ENCODE assay signal across 22 cellular contexts in the genomic region with DNA sequence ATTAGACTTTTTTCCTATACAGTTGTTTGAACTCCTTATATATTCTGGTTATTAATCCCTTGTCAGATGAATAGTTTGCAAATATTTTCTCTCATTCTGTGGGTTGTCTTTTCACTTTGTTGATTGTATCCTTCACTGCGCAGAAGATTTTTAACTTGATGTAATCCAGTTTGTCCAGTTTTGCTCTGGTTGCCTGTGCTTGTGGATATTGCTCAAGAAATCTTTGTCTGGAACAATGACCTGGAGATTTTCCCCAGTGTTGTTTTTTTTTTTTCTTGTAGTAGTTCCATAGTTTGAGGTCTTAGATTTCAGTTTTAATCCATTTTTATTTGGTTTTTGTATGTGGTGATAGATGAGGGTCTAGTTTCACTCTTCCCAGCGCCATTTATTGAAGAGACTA.
DNase-seq lines count a peak whose midpoint lies in the region; ATAC-seq and TF ChIP-seq lines count a peak whose summit lies in the region.
"Had no signal": no experiment of that assay in that cellular context is flagged by ENCODE, and none has a peak within 500 bp of the region (broad histone marks: within the 10 kb centered on the region; RNA-seq: fewer than 3 reads in every experiment).

No MANE protein-coding gene starts in this region.

- H3K4me3 ChIP-seq in epithelial cell of esophagus (ENCODE audit: low read length), result no peak overlapping the region
- H3K4me3 ChIP-seq: BLaER1, GM12878 had no signal

- peak; percentile 79 for DNase-seq in epithelial cell of esophagus (ENCODE audit: low read depth)
- DNase-seq in NCI-H748 (lab: John Stamatoyannopoulos, UW; ENCODE audit: unreplicated experiment), result no peak
- no peak for DNase-seq in GM13976 (ENCODE audit: low spot score)
- DNase-seq: 8988T; ACHN; BE2C; C1 segment of cervical spinal cord; CD4-positive, alpha-beta memory T cell; CD4-positive, CD25-positive, alpha-beta regulatory T cell; CD8-positive, alpha-beta memory T cell; COR-L47; DMS 273 treated with DMSO at 0.1 percent for 48 hours; DMS153; DMS53; DMS79; DND-41; EL; GDM1 had no signal

- peak overlapping the region; percentile 25; the same call in 1 of the 2 replicates for H3K27ac ChIP-seq in VCaP
- H3K27ac ChIP-seq: BLaER1 had no signal

- in situ Hi-C loops in GM13976 (cut with MboI; ENCODE audit: low sequenced_read_pairs, unreplicated experiment), result no loop called here

- ATAC-seq in GM18519 (IDR thresholded peaks at IDR 0.05; ENCODE audit: low FRiP score, unreplicated experiment), result no peak
- ATAC-seq: GM12878 had no signal

- TF ChIP-seq CTCF in VCaP (conservative IDR thresholded peaks at IDR 0.05) (no peak), epithelial cell of esophagus (IDR thresholded peaks at IDR 0.05; ENCODE audit: insufficient read depth, low read depth, low read length, missing control alignments) (no peak), GM13976 (IDR thresholded peaks at IDR 0.05; ENCODE audit: borderline replicate concordance, control extremely low read depth, extremely low read depth, insufficient read depth, missing control alignments) (no peak)
